In the genomic region with DNA sequence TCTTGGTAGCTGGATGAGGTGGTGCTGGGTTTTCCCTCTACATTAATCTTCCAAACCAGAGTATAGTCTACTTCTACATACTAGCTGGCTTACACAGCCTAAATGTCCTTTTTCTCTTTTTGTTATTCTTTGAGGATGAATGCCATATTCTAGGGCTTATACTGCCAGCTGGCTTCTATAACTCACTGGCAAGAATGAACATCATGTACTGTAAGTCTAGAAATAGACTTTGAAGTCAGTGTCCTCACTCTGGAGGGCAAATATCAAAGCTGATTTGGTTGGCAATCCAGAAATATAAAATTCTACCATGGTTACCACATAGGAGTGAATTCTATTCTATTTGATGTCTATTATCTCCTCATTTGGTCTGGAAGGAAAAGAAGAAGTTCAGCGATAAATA, we compare ENCODE assay signal across 26 cellular contexts.
"Had no signal": no experiment of that assay in that cellular context is flagged by ENCODE, and none has a peak within 500 bp of the region (broad histone marks: within the 10 kb centered on the region; RNA-seq: fewer than 3 reads in every experiment).

No MANE protein-coding gene starts in this region.

- H3K9me3 ChIP-seq: adrenal gland, Peyer's patch had no signal

- H3K4me3 ChIP-seq: adrenal gland, Peyer's patch, SJCRH30, SK-N-MC had no signal

- DNase-seq: activated CD4-positive, alpha-beta memory T cell treated with anti-CD3 and anti-CD28 coated beads for 36 hours; activated CD4-positive, alpha-beta T cell treated with anti-CD3 and anti-CD28 coated beads for 4 hours; activated CD4-positive, alpha-beta T cell treated with anti-CD3 and anti-CD28 coated beads, Interleukin-2, amount 50 U/mL, for 1 hour; activated CD8-positive, alpha-beta memory T cell treated with anti-CD3 and anti-CD28 coated beads, Interleukin-2, amount 50 U/mL, for 4 hours; activated gamma-delta T cell treated with Interleukin-2 at 50 U/mL for 16 hours; activated naive CD4-positive, alpha-beta T cell treated with anti-CD3 and anti-CD28 coated beads for 36 hours; activated T-cell treated with anti-CD3 and anti-CD28 coated beads for 4 hours; activated T-cell treated with anti-CD3 and anti-CD28 coated beads, Interleukin-2, amount 50 U/mL, for 4 hours; adrenal gland; anterior cingulate cortex; central memory CD4-positive, alpha-beta T cell; NCI-H1092 treated with DMSO at 0.1 percent for 48 hours; NCI-H1417; NCI-H146; NCI-H187; NCI-H2029 treated with DMSO at 0.1 percent for 48 hours; NCI-H2107; NCI-H2171; NCI-H524 treated with DMSO at 0.1 percent for 48 hours; PC-3; Peyer's patch; RPMI8226; SJCRH30 had no signal

- H3K27ac ChIP-seq: adrenal gland, Peyer's patch, SJCRH30, SK-N-MC had no signal

- ATAC-seq: activated CD4-positive, CD25-positive, alpha-beta regulatory T cell treated with anti-CD3 and anti-CD28 coated beads, Interleukin-2, amount 50 U/mL, for 24 hours; activated naive CD4-positive, alpha-beta T cell treated with anti-CD3 and anti-CD28 coated beads, Interleukin-2, amount 50 U/mL, for 72 hours; activated T-cell treated with anti-CD3 and anti-CD28 coated beads, Interleukin-2, amount 50 U/mL, for 4 hours; PC-3 had no signal

- H3K4me1 ChIP-seq: adrenal gland, Peyer's patch, SJCRH30 had no signal

- H3K27me3 ChIP-seq: adrenal gland, Peyer's patch, SJCRH30 had no signal

- H3K36me3 ChIP-seq: adrenal gland, Peyer's patch, SJCRH30 had no signal
